ENCODE assay signal across 27 cellular contexts in genomic region chr2:204615456-204615855, GRCh38.
"Had no signal": no experiment of that assay in that cellular context is flagged by ENCODE, and none has a peak within 500 bp of the region (broad histone marks: within the 10 kb centered on the region; RNA-seq: fewer than 3 reads in every experiment).

No MANE protein-coding gene starts in this region.

- DNase-seq: stimulated activated CD4-positive, alpha-beta T cell treated with anti-CD3 and anti-CD28 coated beads, Interleukin-2, amount 100 ng/mL, for 48 hours; stimulated activated CD4-positive, alpha-beta T cell treated with anti-CD3 and anti-CD28 coated beads, Interleukin-4, amount 100 ng/mL, for 1 hour; stimulated activated CD4-positive, alpha-beta T cell treated with anti-CD3 and anti-CD28 coated beads, Interleukin-4, amount 100 ng/mL, for 24 hours; stimulated activated CD4-positive, alpha-beta T cell treated with anti-CD3 and anti-CD28 coated beads, Interleukin-4, amount 100 ng/mL, for 4 hours; stimulated activated CD8-positive, alpha-beta memory T cell treated with anti-CD3 and anti-CD28 coated beads, Interleukin-4, amount 100 ng/mL, for 48 hours; stimulated activated naive B cell treated with anti-CD40 and anti-IgM and Interleukin-4, amounts not matched to agents 10 μg/mL and 1 μg/mL and 100 μg/mL, for 72 hours; stimulated activated naive CD4-positive, alpha-beta T cell; stimulated activated naive CD4-positive, alpha-beta T cell treated with Interleukin-2 at 50 U/mL for 16 hours; stimulated activated naive CD8-positive, alpha-beta T cell treated with anti-CD3 and anti-CD28 coated beads, Interleukin-15, amount 100 ng/mL, for 72 hours; stimulated activated naive CD8-positive, alpha-beta T cell treated with anti-CD3 and anti-CD28 coated beads, Interleukin-15, Interleukin-2, amounts not matched to agents 100 U/mL and 50 U/mL, for 24 hours; stomach; substantia nigra; testis; thyroid gland; tibial artery; transverse colon; trophoblast cell; upper lobe of left lung; upper lobe of right lung; uterus had no signal

- H3K27me3 ChIP-seq: stomach, suprapubic skin, testis, thyroid gland, tibial artery, tibial nerve, transverse colon, upper lobe of left lung, upper lobe of right lung, uterus, vagina had no signal

- ATAC-seq: stimulated activated effector memory CD8-positive, alpha-beta T cell treated with anti-CD3 and anti-CD28 coated beads, Interleukin-12 subunit alpha, Interleukin-12 subunit beta, amount 100 ng/mL, for 72 hours; stimulated activated memory B cell treated with anti-CD40 and anti-IgM and Interleukin-4, amounts not matched to agents 10 μg/mL and 1 μg/mL and 100 μg/mL, for 72 hours; stimulated activated naive B cell treated with anti-CD40 and anti-IgM and Interleukin-4, amounts not matched to agents 10 μg/mL and 1 μg/mL and 100 μg/mL, for 72 hours; stimulated activated naive CD8-positive, alpha-beta T cell treated with anti-CD3 and anti-CD28 coated beads, Interleukin-15, amount 100 ng/mL, for 72 hours; stimulated activated naive CD8-positive, alpha-beta T cell treated with anti-CD3 and anti-CD28 coated beads, Interleukin-15, Interleukin-2, amounts not matched to agents 100 U/mL and 50 U/mL, for 24 hours; upper lobe of right lung had no signal

- H3K36me3 ChIP-seq: stomach, suprapubic skin, thoracic aorta, thyroid gland, tibial artery, tibial nerve, transverse colon, upper lobe of left lung, upper lobe of right lung, uterus, vagina had no signal

- H3K27ac ChIP-seq: stomach, suprapubic skin, testis, thoracic aorta, thyroid gland, tibial artery, tibial nerve, transverse colon, upper lobe of left lung, upper lobe of right lung, uterus, vagina had no signal

- H3K9me3 ChIP-seq: stomach, suprapubic skin, testis, thoracic aorta, thyroid gland, tibial artery, tibial nerve, transverse colon, upper lobe of left lung, upper lobe of right lung, uterus, vagina had no signal

- FAIRE-seq: urothelium cell line had no signal

- H3K4me1 ChIP-seq: suprapubic skin, thyroid gland, upper lobe of left lung, upper lobe of right lung, uterus, vagina had no signal

- H3K4me3 ChIP-seq: stomach, suprapubic skin, testis, thoracic aorta, thyroid gland, tibial artery, tibial nerve, transverse colon, upper lobe of left lung, upper lobe of right lung, uterus, vagina had no signal
